In the genomic region with DNA sequence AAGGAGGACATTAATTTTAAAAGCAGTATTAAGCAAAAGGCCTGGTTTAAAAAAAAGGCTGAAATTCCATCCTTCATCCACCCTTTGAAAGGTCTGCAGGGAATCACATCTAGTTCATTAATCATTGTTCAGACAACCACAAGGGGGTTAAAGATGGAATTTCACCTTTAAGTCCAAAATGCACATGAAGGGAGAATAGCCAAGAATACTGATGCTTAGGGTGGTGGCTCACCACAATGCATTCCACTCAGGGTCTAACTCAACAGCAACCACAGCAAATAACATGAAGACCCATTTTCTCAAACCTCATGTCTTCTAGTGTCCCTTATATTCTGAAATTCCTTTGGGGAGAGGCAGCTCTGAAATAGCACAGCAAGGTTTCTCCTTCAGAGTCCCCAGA, we compare ENCODE assay signal across 28 cellular contexts.
DNase-seq lines count a peak whose midpoint lies in the region; ATAC-seq and TF ChIP-seq lines count a peak whose summit lies in the region.
"Had no signal": no experiment of that assay in that cellular context is flagged by ENCODE, and none has a peak within 500 bp of the region (broad histone marks: within the 10 kb centered on the region; RNA-seq: fewer than 3 reads in every experiment).

No MANE protein-coding gene starts in this region.

- no peaks in the 10 kb centered on the region for H3K9me3 Mint-ChIP-seq in osteocyte (ENCODE audit: unreplicated experiment)
- H3K9me3 Mint-ChIP-seq: activated CD4-positive, alpha-beta T cell treated with anti-CD3 and anti-CD28 coated beads, Interleukin-2, amount 10 ng/mL, durations not matched to agents 24 days and 14 days; activated T-cell treated with anti-CD3 and anti-CD28 coated beads, Interleukin-2, amount 50 U/mL, for 4 hours; CD4-positive, CD25-positive, alpha-beta regulatory T cell had no signal

- H3K27me3 ChIP-seq in BJ (ENCODE audit: control insufficient read depth, insufficient read depth, low read length) (no peaks in the 10 kb centered on the region), smooth muscle cell (ENCODE audit: low read depth) (no peaks in the 10 kb centered on the region)
- H3K27me3 ChIP-seq: brain microvascular endothelial cell, neutrophil, tibial artery had no signal

- no peak overlapping the region for H3K9ac ChIP-seq in smooth muscle cell (ENCODE audit: low read depth)
- H3K9ac ChIP-seq: GM23248 had no signal

- H3K79me2 ChIP-seq in smooth muscle cell (ENCODE audit: low read depth) = no peaks in the 10 kb centered on the region

- H3K4me2 ChIP-seq in smooth muscle cell = no peak overlapping the region
- H3K4me2 ChIP-seq: PC-9 had no signal

- no peak overlapping the region for H3K4me3 Mint-ChIP-seq in osteocyte (ENCODE audit: unreplicated experiment)
- H3K4me3 Mint-ChIP-seq: activated CD4-positive, alpha-beta T cell treated with anti-CD3 and anti-CD28 coated beads, Interleukin-2, amount 10 ng/mL, durations not matched to agents 24 days and 14 days; activated T-cell treated with anti-CD3 and anti-CD28 coated beads, Interleukin-2, amount 50 U/mL, for 4 hours; CD4-positive, CD25-positive, alpha-beta regulatory T cell; HFFc6 had no signal

- no peaks in the 10 kb centered on the region for H3K36me3 Mint-ChIP-seq in osteocyte (ENCODE audit: unreplicated experiment)
- H3K36me3 Mint-ChIP-seq: CD4-positive, CD25-positive, alpha-beta regulatory T cell had no signal

- H3K4me1 Mint-ChIP-seq in osteocyte (ENCODE audit: unreplicated experiment) = peaks cover 8% of the 10 kb centered on the region
- H3K4me1 Mint-ChIP-seq: activated CD4-positive, alpha-beta T cell treated with anti-CD3 and anti-CD28 coated beads, Interleukin-2, amount 10 ng/mL, durations not matched to agents 24 days and 14 days; CD4-positive, CD25-positive, alpha-beta regulatory T cell had no signal

- TF ChIP-seq CTCF in BJ (IDR thresholded peaks at IDR 0.05; ENCODE audit: insufficient read depth, low read depth, low read length) = no peak
- TF ChIP-seq CTCF in osteocyte (IDR thresholded peaks at IDR 0.05) = no peak
- no peak for TF ChIP-seq CTCF in smooth muscle cell (IDR thresholded peaks at IDR 0.05; ENCODE audit: borderline replicate concordance, insufficient read depth, poor library complexity, severe bottlenecking)

- CTCF ChIA-PET in BJ (lab: Yijun Ruan, JAX) = interaction anchor here (0.7 to 0.8 kb wide), 3 partner anchors 8 to 24 kb away, joined by 3 to 4 read pairs (median 3); no protein-coding TSS in a partner anchor

- DNase-seq in BJ (ENCODE audit: low read depth) (peak; percentile 32), NCI-H226 (peak; percentile 26), glomerular visceral epithelial cell (ENCODE audit: extremely low spot score) (peak; percentile 84), renal cortical epithelial cell (ENCODE audit: low read depth) (peak; percentile 86), osteocyte (ENCODE audit: extremely low spot score, unreplicated experiment) (no peak), smooth muscle cell (lab: John Stamatoyannopoulos, UW; ENCODE audit: unreplicated experiment) (no peak)
- DNase-seq: activated CD4-positive, alpha-beta T cell treated with anti-CD3 and anti-CD28 coated beads, Interleukin-2, amount 10 ng/mL, durations not matched to agents 24 days and 14 days; activated gamma-delta T cell treated with Interleukin-2 at 50 U/mL for 16 hours; activated T-cell treated with anti-CD3 and anti-CD28 coated beads, Interleukin-2, amount 50 U/mL, for 4 hours; brain microvascular endothelial cell; CD4-positive, CD25-positive, alpha-beta regulatory T cell; glutamatergic neuron; GM23248; HFFc6; IMR-90; mammary epithelial cell; NCI-H1092; NCI-H1694 treated with DMSO at 0.1 percent for 48 hours; NCI-H526; PC-9; psoas muscle; SHP77 treated with DMSO at 0.1 percent for 48 hours; stimulated activated CD8-positive, alpha-beta memory T cell treated with anti-CD3 and anti-CD28 coated beads, Interleukin-4, amount 100 ng/mL, for 48 hours; tibial artery; WERI-Rb-1 had no signal

- H3K27me3 Mint-ChIP-seq in osteocyte (ENCODE audit: unreplicated experiment) = no peaks in the 10 kb centered on the region

- no peaks in the 10 kb centered on the region for H3K9me3 ChIP-seq in smooth muscle cell (replicated peaks; ENCODE audit: low read depth)
- H3K9me3 ChIP-seq: neutrophil, psoas muscle, tibial artery had no signal

- H3K36me3 ChIP-seq in BJ (ENCODE audit: control insufficient read depth, insufficient read depth, low read length) = no peaks in the 10 kb centered on the region
- no peaks in the 10 kb centered on the region for H3K36me3 ChIP-seq in smooth muscle cell (ENCODE audit: low read depth)
- H3K36me3 ChIP-seq: brain microvascular endothelial cell, neutrophil, tibial artery, WERI-Rb-1 had no signal

- no peak for ATAC-seq in HG03378 (IDR thresholded peaks at IDR 0.05; ENCODE audit: unreplicated experiment)
- ATAC-seq in HG02840 (IDR thresholded peaks at IDR 0.05; ENCODE audit: low FRiP score, unreplicated experiment) = no peak
- ATAC-seq: activated T-cell treated with anti-CD3 and anti-CD28 coated beads, Interleukin-2, amount 50 U/mL, for 4 hours; psoas muscle had no signal

- H3K4me1 ChIP-seq in smooth muscle cell (ENCODE audit: low read depth) = no peaks in the 10 kb centered on the region
- H3K4me1 ChIP-seq: tibial artery had no signal

- POLR2A ChIA-PET in BJ (lab: Charles Lee) = no interaction called here

- H3K27ac Mint-ChIP-seq in osteocyte (ENCODE audit: unreplicated experiment) = no peak overlapping the region
- H3K27ac Mint-ChIP-seq: activated CD4-positive, alpha-beta T cell treated with anti-CD3 and anti-CD28 coated beads, Interleukin-2, amount 10 ng/mL, durations not matched to agents 24 days and 14 days; CD4-positive, CD25-positive, alpha-beta regulatory T cell; HFFc6 had no signal

- H3K27ac ChIP-seq in smooth muscle cell (ENCODE audit: low read depth) = no peak overlapping the region
- H3K27ac ChIP-seq: brain microvascular endothelial cell, GM23248, neutrophil, PC-9, psoas muscle, tibial artery, WERI-Rb-1 had no signal

- H3F3A ChIP-seq in smooth muscle cell (ENCODE audit: low read depth) = no peaks in the 10 kb centered on the region

- H3K4me3 ChIP-seq in BJ (ENCODE audit: low read depth, low read length) = no peak overlapping the region
- no peak overlapping the region for H3K4me3 ChIP-seq in smooth muscle cell
- H3K4me3 ChIP-seq: GM23248, PC-9, psoas muscle, tibial artery had no signal

- no peak overlapping the region for H2AFZ ChIP-seq in smooth muscle cell (ENCODE audit: low read depth)
- H2AFZ ChIP-seq: GM23248, PC-9 had no signal

- no peaks in the 10 kb centered on the region for H4K20me1 ChIP-seq in smooth muscle cell (ENCODE audit: low read depth)

Comparison
In these comparisons a context has a peak if more than half of its experiments do, and no peak if none do; other contexts are left out.
1. DNase-seq: peak in BJ (single experiment), NCI-H226 (single experiment), glomerular visceral epithelial cell (single experiment) and renal cortical epithelial cell (single experiment); none in osteocyte (single experiment) and smooth muscle cell (single experiment).